In the genomic region with DNA sequence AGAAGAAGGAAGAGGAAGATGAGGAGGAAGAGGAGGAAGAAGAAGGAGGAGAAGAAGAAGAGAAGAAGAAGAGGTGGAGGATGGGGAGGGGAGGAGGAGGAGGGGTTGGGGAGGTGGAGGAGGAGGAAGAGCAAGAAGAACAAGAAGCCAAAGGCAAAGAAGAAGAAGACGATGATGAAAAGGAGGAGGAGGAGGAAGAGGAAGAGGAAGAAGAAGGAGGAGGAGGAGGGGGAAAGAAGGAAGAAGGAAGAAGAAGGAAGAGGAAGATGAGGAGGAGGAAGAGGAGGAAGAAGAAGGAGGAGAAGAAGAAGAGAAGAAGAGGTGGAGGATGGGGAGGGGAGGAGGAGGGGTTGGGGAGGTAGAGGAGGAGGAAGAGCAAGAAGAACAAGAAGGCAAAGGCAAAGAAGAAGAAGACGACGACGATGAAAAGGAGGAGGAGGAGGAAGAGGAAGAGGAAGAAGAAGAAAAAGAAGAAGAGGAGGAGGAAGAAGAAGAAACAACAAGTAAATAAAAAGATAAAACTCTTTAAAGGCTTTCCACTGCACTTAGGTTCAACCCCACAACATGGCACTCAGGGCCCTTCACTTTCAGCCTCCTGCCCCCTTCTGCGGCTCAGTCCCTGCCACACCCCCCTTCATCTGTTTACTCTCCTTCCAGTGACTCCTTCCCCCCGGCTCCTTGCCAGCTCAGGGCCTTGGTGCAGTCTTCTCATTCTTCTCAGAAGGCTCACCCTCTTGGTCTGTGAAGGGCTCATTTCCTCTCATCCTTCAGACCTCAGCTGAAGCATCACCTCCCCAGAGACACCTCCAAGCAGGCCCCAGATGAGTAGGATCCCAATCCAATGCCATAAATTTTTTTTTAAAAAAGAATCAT, we compare ENCODE assay signal across 15 cellular contexts.
A peak's percentile ranks its signal among the peaks of the same experiment; 100 is the strongest.
DNase-seq lines count a peak whose midpoint lies in the region; ATAC-seq and TF ChIP-seq lines count a peak whose summit lies in the region.
"Had no signal": no experiment of that assay in that cellular context is flagged by ENCODE, and none has a peak within 500 bp of the region (broad histone marks: within the 10 kb centered on the region; RNA-seq: fewer than 3 reads in every experiment).

No MANE protein-coding gene starts in this region.

- no peaks in the 10 kb centered on the region for H3K9me3 ChIP-seq in testis
- H3K9me3 ChIP-seq: body of pancreas, tibial nerve had no signal

- intact Hi-C loops in testis (cut with DNase I; ENCODE audit: low total_unique reads), result no loop called here

- H3K4me3 ChIP-seq in coronary artery (no peak overlapping the region), testis (no peak overlapping the region)
- H3K4me3 ChIP-seq: BLaER1 treated with 17β-estradiol and CSF1 and Interleukin-3, amounts not matched to agents 10 nM and 100 nM; body of pancreas; GM23338; hepatocyte; tibial nerve had no signal

- ATAC-seq in activated T-cell treated with anti-CD3 and anti-CD28 coated beads, Interleukin-2, amount 50 U/mL, for 72 hours (replicated peaks in 1 of 2), result peak; percentile 20 to 25
- ATAC-seq in GM19023 (IDR thresholded peaks at IDR 0.05; ENCODE audit: unreplicated experiment) (no peak), GM18502 (IDR thresholded peaks at IDR 0.05; ENCODE audit: poor library complexity, unreplicated experiment) (no peak)
- ATAC-seq: body of pancreas, GM23338 had no signal

- H3K4me1 Mint-ChIP-seq in activated T-cell treated with anti-CD3 and anti-CD28 coated beads, Interleukin-2, amount 50 U/mL, for 72 hours (ENCODE audit: low read depth), result peaks cover 81% of the 10 kb centered on the region

- no peaks in the 10 kb centered on the region for H3K36me3 Mint-ChIP-seq in activated T-cell treated with anti-CD3 and anti-CD28 coated beads, Interleukin-2, amount 50 U/mL, for 72 hours (ENCODE audit: insufficient read depth in 2 of 2)
- H3K36me3 Mint-ChIP-seq: memory B cell had no signal

- H3K4me1 ChIP-seq in testis, result peaks cover 2% of the 10 kb centered on the region

- H3K27me3 Mint-ChIP-seq in activated T-cell treated with anti-CD3 and anti-CD28 coated beads, Interleukin-2, amount 50 U/mL, for 72 hours (ENCODE audit: low read depth), result no peaks in the 10 kb centered on the region

- H3K9me3 Mint-ChIP-seq in activated T-cell treated with anti-CD3 and anti-CD28 coated beads, Interleukin-2, amount 50 U/mL, for 72 hours, result peaks cover 0 to 1% of the 10 kb centered on the region in 2 donors
- H3K9me3 Mint-ChIP-seq: GM23338, memory B cell had no signal

- no peak overlapping the region for H3K27ac ChIP-seq in coronary artery
- no peak overlapping the region for H3K27ac ChIP-seq in testis
- H3K27ac ChIP-seq: BLaER1 treated with 17β-estradiol and CSF1 and Interleukin-3, amounts not matched to agents 10 nM and 100 nM; body of pancreas; hepatocyte; KMS-11; tibial nerve had no signal

- peak; percentile 47 to 48 for DNase-seq in activated T-cell treated with anti-CD3 and anti-CD28 coated beads, Interleukin-2, amount 50 U/mL, for 72 hours
- DNase-seq in activated T-cell treated with anti-CD3 and anti-CD28 coated beads, Interleukin-2, amount 50 U/mL, for 1 hour, result no peak
- DNase-seq in NCI-H226 (peak; percentile 22), coronary artery (ENCODE audit: low spot score) (peak; percentile 56), testis (peak; percentile 8), NCI-H1930 (lab: John Stamatoyannopoulos, UW) (no peak)

- TF ChIP-seq CTCF in coronary artery (IDR thresholded peaks at IDR 0.05), result no peak
- no peak for TF ChIP-seq CTCF in testis (IDR thresholded peaks at IDR 0.05)

- TF ChIP-seq POLR2A in testis (IDR thresholded peaks at IDR 0.05), result no peak

- no peaks in the 10 kb centered on the region for H3K36me3 ChIP-seq in testis (ENCODE audit: low read depth, missing control alignments)
- H3K36me3 ChIP-seq: BLaER1 treated with 17β-estradiol and CSF1 and Interleukin-3, amounts not matched to agents 10 nM and 100 nM; tibial nerve had no signal

- peak overlapping the region; percentile 96 for H3K27ac Mint-ChIP-seq in activated T-cell treated with anti-CD3 and anti-CD28 coated beads, Interleukin-2, amount 50 U/mL, for 72 hours
- H3K27ac Mint-ChIP-seq: GM23338, memory B cell had no signal

- WGBS in testis, 2 donors, result 86 to 87% methylated on average over 6 of the region's 6 CpGs

- H3K27me3 ChIP-seq in testis, result no peaks in the 10 kb centered on the region
- H3K27me3 ChIP-seq: body of pancreas had no signal

- H3K4me3 Mint-ChIP-seq in activated T-cell treated with anti-CD3 and anti-CD28 coated beads, Interleukin-2, amount 50 U/mL, for 72 hours, result peak overlapping the region; percentile 39 to 64
- H3K4me3 Mint-ChIP-seq: GM23338, memory B cell had no signal

Comparison
In these comparisons a context has a peak if more than half of its experiments do, and no peak if none do; other contexts are left out.
1. DNase-seq: peak in activated T-cell treated with anti-CD3 and anti-CD28 coated beads, Interleukin-2, amount 50 U/mL, for 72 hours (2 of 2), NCI-H226 (single experiment), coronary artery (single experiment) and testis (single experiment); none in activated T-cell treated with anti-CD3 and anti-CD28 coated beads, Interleukin-2, amount 50 U/mL, for 1 hour (single experiment) and NCI-H1930 (0 of 2).
2. ATAC-seq: peak in activated T-cell treated with anti-CD3 and anti-CD28 coated beads, Interleukin-2, amount 50 U/mL, for 72 hours (2 of 2); none in GM19023 (single experiment) and GM18502 (single experiment).